1 cellular context compared by ENCODE assay signal in the genomic region with DNA sequence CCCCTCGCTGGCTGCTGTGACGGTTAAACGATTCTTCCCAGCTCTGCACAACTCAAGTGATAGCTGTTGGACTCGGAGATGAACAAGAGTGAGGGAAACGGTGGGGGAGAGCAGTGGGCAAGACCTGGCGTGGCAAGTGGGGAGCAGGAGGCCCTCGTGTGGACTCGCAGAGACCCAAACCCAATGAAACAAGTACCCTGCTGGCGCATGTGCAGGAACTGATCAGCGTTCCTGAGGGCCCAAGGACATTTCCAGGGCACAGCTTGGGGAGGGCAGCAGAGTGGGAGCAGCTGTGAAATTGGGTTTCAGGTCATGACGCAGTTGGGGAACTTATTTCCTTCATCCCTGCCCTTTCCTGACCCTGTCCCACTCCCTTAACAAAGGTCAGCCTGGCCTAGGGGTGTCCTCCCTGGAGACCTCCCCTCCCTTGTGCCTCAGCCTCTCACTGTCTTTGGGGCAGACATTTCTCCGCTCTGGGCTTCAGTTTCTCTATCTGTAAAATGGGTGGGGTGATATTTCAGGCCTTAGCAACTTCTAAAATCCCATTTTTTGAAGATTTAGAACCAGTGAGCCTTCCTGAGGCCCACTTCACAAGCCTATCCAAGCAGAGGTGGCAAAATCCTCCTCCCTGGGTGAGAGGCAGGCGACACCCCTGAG.
TF ChIP-seq lines count a peak whose summit lies in the region.

No MANE protein-coding gene starts in this region.

TF ChIP-seq in H1, 55 proteins besides CTCF, POLR2A, EP300 and RAD21 (continued from another document):
- TF ChIP-seq CEBPB (IDR thresholded peaks at IDR 0.05; ENCODE audit: low read depth, low read length) = no peak
- TF ChIP-seq HDAC2 (IDR thresholded peaks at IDR 0.05; ENCODE audit: borderline replicate concordance in 1 of 2, low read depth in 2 of 2, low read length in 2 of 2) = no peak
- TF ChIP-seq JUND (IDR thresholded peaks at IDR 0.05; ENCODE audit: low read length) = no peak
